Comparison of ENCODE assay signal across 8 cellular contexts in the genomic region with DNA sequence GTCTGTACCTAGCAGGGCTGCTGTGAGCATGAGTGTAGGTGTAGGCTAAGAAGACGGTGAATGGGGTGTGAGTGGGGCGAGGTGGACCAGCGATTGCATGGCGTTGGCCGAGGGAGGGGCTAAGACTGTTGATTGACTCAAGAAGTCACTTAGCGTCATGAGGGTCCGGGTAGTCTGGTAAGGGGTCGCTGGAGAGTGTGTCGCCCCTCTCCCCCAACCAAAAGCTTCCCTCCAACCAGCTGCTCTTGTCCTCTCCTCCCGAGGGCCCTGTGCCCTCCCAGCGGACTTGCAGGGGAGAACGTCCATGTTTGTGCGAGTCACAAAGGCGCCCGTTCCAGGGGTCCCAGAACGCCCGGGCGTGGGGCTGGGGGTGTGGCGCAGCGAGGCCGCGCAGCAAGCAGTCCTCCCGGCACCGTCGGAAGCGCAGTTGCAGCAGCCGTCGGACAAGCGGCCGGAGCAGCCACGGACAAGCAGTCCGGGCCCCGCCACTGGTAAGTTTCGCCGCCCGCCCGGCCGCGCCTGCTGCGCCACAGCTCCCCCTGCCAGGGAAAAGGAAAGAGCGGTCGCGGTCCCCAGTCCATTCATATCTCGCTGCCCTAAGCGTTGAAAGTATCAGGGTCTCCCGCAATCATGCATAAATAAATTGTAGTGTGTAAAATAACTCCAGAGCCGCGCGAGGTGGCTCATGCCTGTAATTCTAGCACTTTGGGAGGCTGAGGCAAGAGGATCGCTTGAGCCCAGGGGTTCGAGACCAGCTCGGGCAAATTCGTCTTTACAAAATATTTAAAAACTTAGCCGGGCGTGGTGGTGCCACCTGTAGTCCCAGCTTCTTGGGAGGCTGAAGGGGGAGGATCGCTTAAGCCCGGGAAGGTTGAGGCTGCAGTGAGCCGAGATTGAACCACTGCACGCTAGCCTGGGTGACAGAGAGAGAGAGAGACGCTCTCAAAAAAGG. TPM values are rescaled to one million over a fixed set of nuclear protein-coding genes. Genes with fewer than 3 reads are reported as not detected.
A peak's percentile ranks its signal among the peaks of the same experiment; 100 is the strongest.
DNase-seq lines count a peak whose midpoint lies in the region; ATAC-seq, FAIRE-seq and TF ChIP-seq lines count a peak whose summit lies in the region.

A gene (plus strand): TSS at position 373 of the 952 bp plus-strand sequence. CDS start 5,968 bp downstream, outside the sequence.

- no peak within 1 kb of the TSS for H3K9ac ChIP-seq in rectal smooth muscle tissue (ENCODE audit: low read length)

- ATAC-seq in activated naive CD4-positive, alpha-beta T cell treated with anti-CD3 and anti-CD28 coated beads, Interleukin-2, amount 50 U/mL, for 72 hours: peak; percentile 70 to 76
- peak; percentile 63 for ATAC-seq in left ventricle myocardium superior
- ATAC-seq in GM18868 (IDR thresholded peaks at IDR 0.05; ENCODE audit: unreplicated experiment): no peak

- no peak within 1 kb of the TSS for H3K27ac ChIP-seq in rectal smooth muscle tissue (ENCODE audit: low read depth, low read length)

- peak; percentile 73 for FAIRE-seq in GM12891 (lab: Jason Lieb, UNC)

- no peaks in the 10 kb centered on the region for H3K27me3 ChIP-seq in rectal smooth muscle tissue (ENCODE audit: control insufficient read depth, insufficient read depth, low read length)

- H3K36me3 Mint-ChIP-seq in activated naive CD4-positive, alpha-beta T cell treated with anti-CD3 and anti-CD28 coated beads, Interleukin-2, amount 50 U/mL, for 72 hours: peaks cover 0 to 6% of the 10 kb centered on the region in 2 donors

- no peak for TF ChIP-seq POLR2A in GM12891 (IDR thresholded peaks at IDR 0.05; ENCODE audit: low read depth, low read length)

- H3K27ac Mint-ChIP-seq in activated naive CD4-positive, alpha-beta T cell treated with anti-CD3 and anti-CD28 coated beads, Interleukin-2, amount 50 U/mL, for 72 hours: no peak within 1 kb of the TSS

- H3K36me3 ChIP-seq in rectal smooth muscle tissue (ENCODE audit: control insufficient read depth, insufficient read depth, low read length): no peaks in the 10 kb centered on the region

- no peaks in the 10 kb centered on the region for H3K9me3 Mint-ChIP-seq in activated naive CD4-positive, alpha-beta T cell treated with anti-CD3 and anti-CD28 coated beads, Interleukin-2, amount 50 U/mL, for 72 hours

- no peaks in the 10 kb centered on the region for H3K4me1 ChIP-seq in rectal smooth muscle tissue (ENCODE audit: control insufficient read depth, insufficient read depth, low read length)

- H3K4me3 ChIP-seq in rectal smooth muscle tissue (ENCODE audit: low read length): peak within 1 kb of the TSS; percentile 25

- peak; percentile 59 for DNase-seq in GM12891 (ENCODE audit: insufficient read length, low spot score)
- peak; percentile 28 to 35 for DNase-seq in NOMO-1 (lab: John Stamatoyannopoulos, UW; ENCODE audit: unreplicated experiment in 2 of 2)
- DNase-seq in activated naive CD4-positive, alpha-beta T cell treated with anti-CD3 and anti-CD28 coated beads, Interleukin-2, amount 50 U/mL, for 72 hours (ENCODE audit: low spot score in 2 of 2): peak in 1 of 2 donors; percentile 39
- peak; percentile 81 for DNase-seq in left ventricle myocardium superior
- DNase-seq in superior temporal gyrus (ENCODE audit: extremely low spot score): no peak
- DNase-seq in DMS 273 treated with DMSO at 0.1 percent for 48 hours (lab: John Stamatoyannopoulos, UW): no peak

- intact Hi-C loops in left ventricle myocardium superior (cut with micrococcal nuclease): no loop called here

TF ChIP-seq in GM12891, 5 proteins besides CTCF, POLR2A, EP300 and RAD21:
- TF ChIP-seq POLR2AphosphoS5 (IDR thresholded peaks at IDR 0.05; ENCODE audit: low read depth, low read length): no peak
- TF ChIP-seq SPI1 (IDR thresholded peaks at IDR 0.05; ENCODE audit: low read depth, low read length): no peak
- no peak for TF ChIP-seq TAF1 (IDR thresholded peaks at IDR 0.05; ENCODE audit: low read depth, low read length)
- TF ChIP-seq PAX5 (IDR thresholded peaks at IDR 0.05; ENCODE audit: insufficient read depth, low read length, severe bottlenecking): no peak
- no peak for TF ChIP-seq POU2F2 (IDR thresholded peaks at IDR 0.05; ENCODE audit: low read depth, low read length)

RNA-seq across cellular contexts. Expression of the gene that starts here (rescaled TPM):
- polyA plus RNA-seq in GM12891 (2012; ENCODE audit: low read depth, missing spikeins): not detected
- not detected for total RNA-seq in activated naive CD4-positive, alpha-beta T cell treated with anti-CD3 and anti-CD28 coated beads, Interleukin-2, amount 50 U/mL, for 72 hours
- total RNA-seq in left ventricle myocardium superior: not detected

Comparison
In these comparisons a context has a peak if more than half of its experiments do, and no peak if none do; other contexts are left out.
1. Peak in ATAC-seq in activated naive CD4-positive, alpha-beta T cell treated with anti-CD3 and anti-CD28 coated beads, Interleukin-2, amount 50 U/mL, for 72 hours; RNA of the gene not detected or under 1 TPM.
2. Peak in DNase-seq and ATAC-seq in left ventricle myocardium superior; RNA of the gene not detected or under 1 TPM.
3. DNase-seq: peak in GM12891 (single experiment) and NOMO-1 (2 of 2); none in superior temporal gyrus (single experiment) and DMS 273 treated with DMSO at 0.1 percent for 48 hours (single experiment).